Comparison of ENCODE assay signal across 12 cellular contexts in the genomic region with DNA sequence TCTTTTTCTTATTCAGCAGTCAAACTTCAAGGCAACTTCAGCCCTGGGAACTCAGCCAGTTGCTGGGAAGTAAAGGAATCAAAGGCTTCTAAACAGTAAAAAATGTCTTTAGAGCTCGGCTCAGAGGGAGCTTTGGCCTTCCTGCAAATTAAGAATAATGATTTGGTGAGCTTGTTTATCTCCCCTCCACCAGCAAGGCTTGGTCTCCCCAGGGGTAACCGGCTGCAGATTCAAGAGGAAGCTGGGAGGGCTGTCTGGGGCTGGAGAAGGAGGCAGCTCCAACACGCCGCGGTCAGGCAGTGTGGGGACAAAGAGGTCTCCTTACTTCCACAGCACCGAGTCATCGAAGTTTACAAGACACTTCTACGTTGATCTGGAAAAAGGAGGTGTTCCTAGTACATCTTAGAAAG. TPM values are rescaled to one million over a fixed set of nuclear protein-coding genes. Genes with fewer than 3 reads are reported as not detected.
A peak's percentile ranks its signal among the peaks of the same experiment; 100 is the strongest.
DNase-seq lines count a peak whose midpoint lies in the region; ATAC-seq lines count a peak whose summit lies in the region.
"Had no signal": no experiment of that assay in that cellular context is flagged by ENCODE, and none has a peak within 500 bp of the region (broad histone marks: within the 10 kb centered on the region; RNA-seq: fewer than 3 reads in every experiment).

No MANE protein-coding gene starts in this region.

- peak; percentile 15 for DNase-seq in KBM-7
- peak; percentile 39 for DNase-seq in dermis blood vessel endothelial cell
- DNase-seq in medulla oblongata (ENCODE audit: extremely low spot score): peak; percentile 58
- DNase-seq in stromal cell of bone marrow (ENCODE audit: low read depth): peak; percentile 6
- no peak for DNase-seq in occipital lobe (lab: John Stamatoyannopoulos, UW)
- DNase-seq in ecto neural progenitor cell (ENCODE audit: low spot score): no peak
- DNase-seq: activated CD4-positive, alpha-beta T cell treated with anti-CD3 and anti-CD28 coated beads, Interleukin-2, amount 50 U/mL, for 48 hours; Karpas-422; mucosa of descending colon; NCI-H2081; stimulated activated naive CD8-positive, alpha-beta T cell treated with anti-CD3 and anti-CD28 coated beads, Interleukin-15, amount 100 ng/mL, for 72 hours had no signal

- no peak for ATAC-seq in HG02610 (IDR thresholded peaks at IDR 0.05; ENCODE audit: unreplicated experiment)
- ATAC-seq: stimulated activated naive CD8-positive, alpha-beta T cell treated with anti-CD3 and anti-CD28 coated beads, Interleukin-15, amount 100 ng/mL, for 72 hours had no signal

- in situ Hi-C loops in KBM-7 (cut with MboI; ENCODE audit: low pct_unique_long_range_greater_than_20kb, low sequenced_read_pairs): no loop called here

RNA-seq across cellular contexts. Expression of gene DOC2B, which starts 17.8 kb away (rescaled TPM):
- total RNA-seq in dermis blood vessel endothelial cell (20.6 and 57.9 TPM in 2 replicates), occipital lobe (15.6 TPM)

Comparison
In these comparisons a context has a peak if more than half of its experiments do, and no peak if none do; other contexts are left out.
1. DNase-seq: peak in KBM-7 (single experiment), dermis blood vessel endothelial cell (single experiment), medulla oblongata (single experiment) and stromal cell of bone marrow (single experiment); none in occipital lobe (single experiment) and ecto neural progenitor cell (single experiment).